8 cellular contexts compared by ENCODE assay signal in genomic region chr5:51380603-51381207, GRCh38. TPM values are rescaled to one million over a fixed set of nuclear protein-coding genes. Genes with fewer than 3 reads are reported as not detected.
A peak's percentile ranks its signal among the peaks of the same experiment; 100 is the strongest.
DNase-seq lines count a peak whose midpoint lies in the region; ATAC-seq and TF ChIP-seq lines count a peak whose summit lies in the region.

No MANE protein-coding gene starts in this region.

- no peak overlapping the region for H3K9ac ChIP-seq in liver (ENCODE audit: low read depth in 1 of 2, low read length in 2 of 2)

- no peak overlapping the region for H3K27ac ChIP-seq in liver (ENCODE audit: low read depth in 1 of 2, low read length in 2 of 2)

- POLR2A ChIA-PET in Caco-2 (lab: Charles Lee) (no interaction called here), HEK293T (lab: Yijun Ruan, JAX) (no interaction called here)

- H3K27me3 Mint-ChIP-seq in Caco-2 (ENCODE audit: insufficient read depth, unreplicated experiment) (peaks cover 21% of the 10 kb centered on the region), immature natural killer cell (ENCODE audit: low read depth in 3 of 3) (peaks cover 12 to 51% (median 33%) of the 10 kb centered on the region in 3 donors)

- TF ChIP-seq RAD21 in liver (IDR thresholded peaks at IDR 0.05) = peak; percentile 46 to 59

- no TSS peak for BruUV-seq in Caco-2 (replicated peaks; lab: Mats Ljungman, UMichigan)

- CTCF ChIA-PET in Caco-2 (lab: Charles Lee) (no interaction called here), HEK293T (lab: Yijun Ruan, JAX) (interaction anchor here (0.6 to 1.2 kb wide), 4 partner anchors 12 to 422 kb away, joined by 3 read pairs; no protein-coding TSS in a partner anchor)

- H3K36me3 ChIP-seq in Caco-2 (ENCODE audit: control insufficient read depth, insufficient read depth, low read length) = no peaks in the 10 kb centered on the region
- no peaks in the 10 kb centered on the region for H3K36me3 ChIP-seq in liver (ENCODE audit: control insufficient read depth in 4 of 4, insufficient read depth in 3 of 4, low read depth in 1 of 4, low read length in 3 of 4)

- no peaks in the 10 kb centered on the region for H3K9me3 ChIP-seq in Caco-2
- peaks cover 0 to 3% (median 1%) of the 10 kb centered on the region in 4 donors for H3K9me3 ChIP-seq in liver (ENCODE audit: control insufficient read depth in 4 of 4, low read length in 3 of 4)

- TF ChIP-seq CTCF in Caco-2 (IDR thresholded peaks at IDR 0.05; ENCODE audit: insufficient read depth in 1 of 2, low read depth in 1 of 2, low read length in 1 of 2, severe bottlenecking in 1 of 2, unreplicated experiment in 1 of 2) (peak; percentile 36 to 39), liver (IDR thresholded peaks at IDR 0.05; ENCODE audit: low read depth, low read length, missing input control) (peak; percentile 48)

- H3K36me3 Mint-ChIP-seq in Caco-2 (ENCODE audit: insufficient read depth, unreplicated experiment) (peaks cover 9% of the 10 kb centered on the region), immature natural killer cell (peaks cover 0 to 24% (median 8%) of the 10 kb centered on the region in 3 donors)

- ATAC-seq in HG03135 (IDR thresholded peaks at IDR 0.05; ENCODE audit: unreplicated experiment) = no peak
- no peak for ATAC-seq in GM21825 (IDR thresholded peaks at IDR 0.05; ENCODE audit: unreplicated experiment)

- H3K4me3 ChIP-seq in Caco-2 (ENCODE audit: low read depth, low read length) (no peak overlapping the region), liver (ENCODE audit: low read depth in 1 of 3, low read length in 3 of 3) (no peak overlapping the region)

- H3K4me1 Mint-ChIP-seq in Caco-2 (ENCODE audit: low read depth, unreplicated experiment) (no peaks in the 10 kb centered on the region), immature natural killer cell (peaks cover 0 to 10% of the 10 kb centered on the region in 2 donors)

- H3K4me3 Mint-ChIP-seq in Caco-2 (ENCODE audit: unreplicated experiment) (no peak overlapping the region), immature natural killer cell (no peak overlapping the region)

- no peak for DNase-seq in Caco-2
- no peak for DNase-seq in HEK293T (ENCODE audit: extremely low spot score)
- DNase-seq in SW480 (ENCODE audit: low spot score) = peak; percentile 29
- no peak for DNase-seq in immature natural killer cell
- DNase-seq in activated effector memory CD4-positive, alpha-beta T cell treated with anti-CD3 and anti-CD28 coated beads, Interleukin-2, amount 50 U/mL, for 16 hours = no peak

- H3K27ac Mint-ChIP-seq in Caco-2 (ENCODE audit: unreplicated experiment) (no peak overlapping the region), immature natural killer cell (no peak overlapping the region)

- 2% methylated on average over 7 of the region's 7 CpGs for WGBS in liver

- intact Hi-C loops in Caco-2 (cut with micrococcal nuclease; ENCODE audit: unreplicated experiment) = loop anchor here (1.0 to 10.0 kb wide), 4 partner anchors 36 to 1274 kb away; no protein-coding TSS in a partner anchor

- no peaks in the 10 kb centered on the region; the same call in none of the 2 replicates for H3K27me3 ChIP-seq in Caco-2 (replicated peaks; ENCODE audit: control insufficient read depth, insufficient read depth, low read length)
- peaks cover 4 to 22% (median 17%) of the 10 kb centered on the region in 4 donors for H3K27me3 ChIP-seq in liver (ENCODE audit: control insufficient read depth in 4 of 4, insufficient read depth in 4 of 4, low read length in 3 of 4)

- H3K9me3 Mint-ChIP-seq in Caco-2 (ENCODE audit: unreplicated experiment) = no peaks in the 10 kb centered on the region
- peaks cover 6 to 83% (median 43%) of the 10 kb centered on the region in 6 donors for H3K9me3 Mint-ChIP-seq in immature natural killer cell

- H3K4me1 ChIP-seq in Caco-2 (no peaks in the 10 kb centered on the region), liver (ENCODE audit: control insufficient read depth in 4 of 4, insufficient read depth in 4 of 4, low read length in 3 of 4) (peaks cover 0 to 27% (median 24%) of the 10 kb centered on the region in 4 donors)

TF ChIP-seq in HEK293T, 16 proteins besides CTCF, POLR2A, EP300 and RAD21:
- TF ChIP-seq ARNT (IDR thresholded peaks at IDR 0.05) (no peak), PKNOX1 (IDR thresholded peaks at IDR 0.05) (peak; percentile 31; the same call in 1 of the 2 replicates)
TF ChIP-seq in HEK293T: peak in this region for 1.

TF ChIP-seq in liver, 16 proteins besides CTCF, POLR2A, EP300 and RAD21:
- no peak for TF ChIP-seq FOXA2 (IDR thresholded peaks at IDR 0.05)
- TF ChIP-seq FOXA1 (IDR thresholded peaks at IDR 0.05) = no peak
- no peak for TF ChIP-seq JUND (IDR thresholded peaks at IDR 0.05)
- TF ChIP-seq NR2F2 (IDR thresholded peaks at IDR 0.05) = no peak
- TF ChIP-seq SP1 (IDR thresholded peaks at IDR 0.05) = no peak
- TF ChIP-seq TAF1 (conservative IDR thresholded peaks at IDR 0.05) = no peak
- TF ChIP-seq ZBTB33 (IDR thresholded peaks at IDR 0.05) = no peak
- no peak for TF ChIP-seq HNF4A (conservative IDR thresholded peaks at IDR 0.05)
- TF ChIP-seq HNF4G (IDR thresholded peaks at IDR 0.05) = no peak
- no peak for TF ChIP-seq GABPA (IDR thresholded peaks at IDR 0.05 in 1 of 2, conservative IDR thresholded peaks at IDR 0.05 in 1 of 2)

RNA-seq across cellular contexts. Expression of gene ISL1, which starts 2.5 kb away (rescaled TPM):
- total RNA-seq in Caco-2 (2022) (0.29 and 0.88 TPM in 2 replicates), liver (not detected)
- polyA plus RNA-seq in liver (not detected), immature natural killer cell (not detected)
